In genomic region chr7:134842901-134843300, GRCh38 we compare ENCODE assay signal across 17 cellular contexts.
A peak's percentile ranks its signal among the peaks of the same experiment; 100 is the strongest.
DNase-seq lines count a peak whose midpoint lies in the region; ATAC-seq and TF ChIP-seq lines count a peak whose summit lies in the region.
"Had no signal": no experiment of that assay in that cellular context is flagged by ENCODE, and none has a peak within 500 bp of the region (broad histone marks: within the 10 kb centered on the region; RNA-seq: fewer than 3 reads in every experiment).

No MANE protein-coding gene starts in this region.

- no peaks in the 10 kb centered on the region for H3K27me3 ChIP-seq in ascending aorta
- H3K27me3 ChIP-seq in esophagus squamous epithelium: no peaks in the 10 kb centered on the region
- no peaks in the 10 kb centered on the region for H3K27me3 ChIP-seq in osteoblast (ENCODE audit: insufficient read depth, low read length)
- H3K27me3 ChIP-seq: neutrophil had no signal

- H3K79me2 ChIP-seq in osteoblast (ENCODE audit: insufficient read depth, low read length): peaks cover 99% of the 10 kb centered on the region

- intact Hi-C loops in ascending aorta (cut with DNase I) (no loop called here), esophagus squamous epithelium (cut with DNase I) (no loop called here)

- no peaks in the 10 kb centered on the region for H3K9me3 ChIP-seq in ascending aorta
- no peaks in the 10 kb centered on the region for H3K9me3 ChIP-seq in esophagus squamous epithelium
- H3K9me3 ChIP-seq in osteoblast (ENCODE audit: low read depth, low read length): no peaks in the 10 kb centered on the region
- H3K9me3 ChIP-seq: neutrophil had no signal

- peaks cover 17 to 61% of the 10 kb centered on the region in 2 donors for H3K4me1 ChIP-seq in ascending aorta
- H3K4me1 ChIP-seq in esophagus squamous epithelium: peaks cover 0 to 51% (median 11%) of the 10 kb centered on the region in 3 donors
- peaks cover 48% of the 10 kb centered on the region for H3K4me1 ChIP-seq in osteoblast (ENCODE audit: insufficient read depth, low read length)
- no peaks in the 10 kb centered on the region for H3K4me1 ChIP-seq in urinary bladder (ENCODE audit: insufficient read depth)

- no peak overlapping the region for H3K4me2 ChIP-seq in osteoblast (ENCODE audit: insufficient read depth, low read length)

- peaks cover 61% of the 10 kb centered on the region for H4K20me1 ChIP-seq in osteoblast (ENCODE audit: insufficient read depth, low read length)

- H2AFZ ChIP-seq in osteoblast (ENCODE audit: low read length): no peak overlapping the region

- no peak for ATAC-seq in HG02938 (IDR thresholded peaks at IDR 0.05; ENCODE audit: unreplicated experiment)

- peak overlapping the region in 1 of 2 donors; percentile 36 for H3K4me3 ChIP-seq in ascending aorta
- H3K4me3 ChIP-seq in esophagus squamous epithelium: peak overlapping the region in 1 of 4 donors; percentile 2
- no peak overlapping the region for H3K4me3 ChIP-seq in osteoblast (ENCODE audit: insufficient read depth, low read length)
- H3K4me3 ChIP-seq in urinary bladder (ENCODE audit: low read depth, low read length): no peak overlapping the region
- H3K4me3 ChIP-seq: lung had no signal

- TF ChIP-seq CTCF in ascending aorta (IDR thresholded peaks at IDR 0.05) (no peak), esophagus squamous epithelium (IDR thresholded peaks at IDR 0.05) (no peak), osteoblast (IDR thresholded peaks at IDR 0.05; ENCODE audit: extremely low read depth, low read depth, low read length) (no peak)

- WGBS in esophagus squamous epithelium, 2 donors: 54 to 59% methylated on average over 8 of the region's 8 CpGs
- WGBS in urinary bladder: 31% methylated on average over 8 of the region's 8 CpGs

- DNase-seq in ascending aorta (ENCODE audit: low spot score in 2 of 2) (no peak), esophagus squamous epithelium (lab: John Stamatoyannopoulos, UW) (no peak), osteoblast (ENCODE audit: insufficient read length, low spot score, missing footprints) (no peak), cerebellar cortex (ENCODE audit: low spot score) (no peak), amniotic stem cell (lab: John Stamatoyannopoulos, UW) (no peak)
- DNase-seq: activated T-cell treated with anti-CD3 and anti-CD28 coated beads, Interleukin-2, amount 50 U/mL, for 1 hour; immature natural killer cell; NCI-H1092; NCI-H2081; NCI-H345; NCI-H774; OCI-M1; SHP77 treated with DMSO at 0.1 percent for 48 hours had no signal

- H3K36me3 ChIP-seq in ascending aorta (peaks cover 17 to 26% of the 10 kb centered on the region in 2 donors), esophagus squamous epithelium (peaks cover 0 to 10% (median 0%) of the 10 kb centered on the region in 3 donors), osteoblast (ENCODE audit: insufficient read depth, low read length) (peaks cover 83% of the 10 kb centered on the region), urinary bladder (ENCODE audit: insufficient read depth) (no peaks in the 10 kb centered on the region)
- H3K36me3 ChIP-seq: neutrophil had no signal

- TF ChIP-seq POLR2A in esophagus squamous epithelium (IDR thresholded peaks at IDR 0.05): no peak

- H3K27ac ChIP-seq in ascending aorta (peak overlapping the region; percentile 58 to 89), esophagus squamous epithelium (peak overlapping the region in 3 of 4 donors; percentile 26 to 53 (median 38)), osteoblast (ENCODE audit: low read depth, low read length) (peak overlapping the region; percentile 73), urinary bladder (ENCODE audit: low read depth) (peak overlapping the region; percentile 53)
- H3K27ac ChIP-seq: neutrophil had no signal
